In genomic region chr3:134898315-134898714, GRCh38 we compare ENCODE assay signal across 15 cellular contexts.
"Had no signal": no experiment of that assay in that cellular context is flagged by ENCODE, and none has a peak within 500 bp of the region (broad histone marks: within the 10 kb centered on the region; RNA-seq: fewer than 3 reads in every experiment).

No MANE protein-coding gene starts in this region.

- H3K36me3 ChIP-seq: colonic mucosa, esophagus muscularis mucosa, sigmoid colon, spleen, suprapubic skin had no signal

- H3K4me1 ChIP-seq: body of pancreas, colonic mucosa, esophagus muscularis mucosa, suprapubic skin had no signal

- H3K27ac ChIP-seq: body of pancreas, colonic mucosa, esophagus muscularis mucosa, hepatocyte, sigmoid colon, spleen, suprapubic skin had no signal

- DNase-seq: activated CD4-positive, alpha-beta T cell treated with anti-CD3 and anti-CD28 coated beads, Interleukin-2, amount 10 ng/mL, durations not matched to agents 7 days and 5 days; activated CD8-positive, alpha-beta memory T cell treated with anti-CD3 and anti-CD28 coated beads, Interleukin-2, amount 50 U/mL, for 48 hours; activated gamma-delta T cell; activated T-cell treated with anti-CD3 and anti-CD28 coated beads, Interleukin-2, amount 50 U/mL, for 72 hours; amniotic stem cell; body of pancreas; central memory CD4-positive, alpha-beta T cell; colonic mucosa; islet precursor cell; sigmoid colon had no signal

- H3K9me3 ChIP-seq: body of pancreas, colonic mucosa, esophagus muscularis mucosa, sigmoid colon, spleen, suprapubic skin had no signal

- H3K4me3 ChIP-seq: body of pancreas, colonic mucosa, esophagus muscularis mucosa, hepatocyte, sigmoid colon, spleen, suprapubic skin had no signal

- ATAC-seq: activated T-cell treated with anti-CD3 and anti-CD28 coated beads, Interleukin-2, amount 50 U/mL, for 72 hours; body of pancreas; left lobe of liver had no signal

- H3K27me3 ChIP-seq: body of pancreas, colonic mucosa, esophagus muscularis mucosa, sigmoid colon, spleen, suprapubic skin had no signal
